In the genomic region with DNA sequence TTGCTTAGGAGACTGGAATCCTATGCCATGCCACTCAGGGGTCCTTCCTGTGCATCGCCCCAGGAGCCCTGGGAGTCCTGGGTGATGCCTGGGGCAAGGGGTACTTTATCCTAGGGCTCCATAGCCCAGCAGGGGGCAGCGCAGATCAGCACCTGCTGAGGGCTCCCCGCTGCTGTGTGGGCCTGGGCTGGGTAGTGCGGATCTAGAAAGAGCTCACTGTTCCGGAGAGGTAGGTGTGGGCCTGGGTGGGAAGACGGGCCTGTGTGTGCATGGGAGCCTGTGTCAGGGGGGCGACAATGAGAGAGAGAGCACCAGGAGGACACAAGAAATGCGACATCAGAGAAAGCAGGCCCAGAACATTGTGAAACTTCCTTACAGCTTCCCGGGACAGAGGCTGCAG, we compare ENCODE assay signal across 8 cellular contexts. TPM values are rescaled to one million over a fixed set of nuclear protein-coding genes. Genes with fewer than 3 reads are reported as not detected.
DNase-seq lines count a peak whose midpoint lies in the region; ATAC-seq, FAIRE-seq and TF ChIP-seq lines count a peak whose summit lies in the region.

No MANE protein-coding gene starts in this region.

- no peak overlapping the region for H3K4me3 Mint-ChIP-seq in activated CD4-positive, alpha-beta T cell treated with anti-CD3 and anti-CD28 coated beads, Interleukin-2, amount 10 ng/mL, durations not matched to agents 7 days and 5 days

- H3K27me3 ChIP-seq in gastroesophageal sphincter, result no peaks in the 10 kb centered on the region

- H3K27ac ChIP-seq in gastroesophageal sphincter, result peak overlapping the region in 2 of 4 donors; percentile 4 to 46

- H3K9me3 ChIP-seq in gastroesophageal sphincter, result no peaks in the 10 kb centered on the region

- CTCF ChIA-PET in activated CD4-positive, alpha-beta T cell treated with anti-CD3 and anti-CD28 coated beads, Interleukin-2, amount 10 ng/mL, durations not matched to agents 7 days and 5 days (lab: Charles Lee), result no interaction called here

- no peak overlapping the region for H3K4me3 ChIP-seq in gastroesophageal sphincter

- WGBS in gastroesophageal sphincter (ENCODE audit: low coverage in 1 of 2), 2 donors, result 56% methylated on average over 2 of the region's 9 CpGs; no CpG with 5 or more reads in 1 of the 2 donors

- peaks cover 2% of the 10 kb centered on the region for H3K27me3 Mint-ChIP-seq in activated CD4-positive, alpha-beta T cell treated with anti-CD3 and anti-CD28 coated beads, Interleukin-2, amount 10 ng/mL, durations not matched to agents 7 days and 5 days

- no peak overlapping the region for H3K27ac Mint-ChIP-seq in activated CD4-positive, alpha-beta T cell treated with anti-CD3 and anti-CD28 coated beads, Interleukin-2, amount 10 ng/mL, durations not matched to agents 7 days and 5 days

- no peaks in the 10 kb centered on the region for H3K9me3 Mint-ChIP-seq in activated CD4-positive, alpha-beta T cell treated with anti-CD3 and anti-CD28 coated beads, Interleukin-2, amount 10 ng/mL, durations not matched to agents 7 days and 5 days

- TF ChIP-seq POLR2A in H54 (IDR thresholded peaks at IDR 0.05; ENCODE audit: low read depth, low read length), result no peak
- TF ChIP-seq POLR2A in gastroesophageal sphincter (IDR thresholded peaks at IDR 0.05), result no peak

- no peaks in the 10 kb centered on the region for H3K4me1 Mint-ChIP-seq in activated CD4-positive, alpha-beta T cell treated with anti-CD3 and anti-CD28 coated beads, Interleukin-2, amount 10 ng/mL, durations not matched to agents 7 days and 5 days

- POLR2A ChIA-PET in activated CD4-positive, alpha-beta T cell treated with anti-CD3 and anti-CD28 coated beads, Interleukin-2, amount 10 ng/mL, durations not matched to agents 7 days and 5 days (lab: Charles Lee), result no interaction called here

- ATAC-seq in gastroesophageal sphincter, result peak; percentile 66
- ATAC-seq in HG03025 (IDR thresholded peaks at IDR 0.05; ENCODE audit: low FRiP score, unreplicated experiment), result no peak

- peak in 3 of 4 experiments; percentile 61 to 73 (median 72) for TF ChIP-seq CTCF in gastroesophageal sphincter (IDR thresholded peaks at IDR 0.05)

- intact Hi-C loops in posterior cingulate gyrus (cut with DNase I), result loop anchor here (5.0 kb wide), 1 partner anchor 42 kb away; no protein-coding TSS in a partner anchor

- FAIRE-seq in H54 (lab: Jason Lieb, UNC), result no peak

- DNase-seq in AG20443 (ENCODE audit: low spot score) (peak; percentile 49), H54 (ENCODE audit: insufficient read length, low spot score) (peak; percentile 70), posterior cingulate gyrus (peak in 8 of 10 donors; percentile 40 to 95 (median 68)), NCI-H2107 treated with DMSO at 0.1 percent for 48 hours (lab: John Stamatoyannopoulos, UW; ENCODE audit: unreplicated experiment) (no peak), cortex of kidney (lab: John Stamatoyannopoulos, UW) (no peak)
- DNase-seq in activated CD4-positive, alpha-beta T cell treated with anti-CD3 and anti-CD28 coated beads, Interleukin-2, amount 10 ng/mL, durations not matched to agents 7 days and 5 days, result peak; percentile 28

- TF ChIP-seq EP300 in gastroesophageal sphincter (IDR thresholded peaks at IDR 0.05), result no peak

- peaks cover 0 to 54% (median 19%) of the 10 kb centered on the region in 3 donors for H3K4me1 ChIP-seq in gastroesophageal sphincter

- H3K36me3 ChIP-seq in gastroesophageal sphincter, result no peaks in the 10 kb centered on the region

- no peaks in the 10 kb centered on the region for H3K36me3 Mint-ChIP-seq in activated CD4-positive, alpha-beta T cell treated with anti-CD3 and anti-CD28 coated beads, Interleukin-2, amount 10 ng/mL, durations not matched to agents 7 days and 5 days (ENCODE audit: low read depth)

RNA-seq across cellular contexts. Expression of a gene that starts 11.4 kb away (rescaled TPM):
- total RNA-seq in activated CD4-positive, alpha-beta T cell treated with anti-CD3 and anti-CD28 coated beads, Interleukin-2, amount 10 ng/mL, durations not matched to agents 7 days and 5 days, result not detected
- total RNA-seq in gastroesophageal sphincter, result 10 to 100 TPM; 42.0 to 93.4 (median 47.9) TPM

Comparison
In these comparisons a context has a peak if more than half of its experiments do, and no peak if none do; other contexts are left out.
1. DNase-seq: peak in AG20443 (single experiment), H54 (single experiment), activated CD4-positive, alpha-beta T cell treated with anti-CD3 and anti-CD28 coated beads, Interleukin-2, amount 10 ng/mL, durations not matched to agents 7 days and 5 days (single experiment) and posterior cingulate gyrus (8 of 10); none in NCI-H2107 treated with DMSO at 0.1 percent for 48 hours (single experiment) and cortex of kidney (single experiment).
2. RNA of a gene that starts 11.4 kb away (total RNA-seq): 42.0 to 93.4 TPM in gastroesophageal sphincter; not detected in activated CD4-positive, alpha-beta T cell treated with anti-CD3 and anti-CD28 coated beads, Interleukin-2, amount 10 ng/mL, durations not matched to agents 7 days and 5 days; every median in the first group is over 10 times any median in the second.